38 cellular contexts compared by ENCODE assay signal in the genomic region with DNA sequence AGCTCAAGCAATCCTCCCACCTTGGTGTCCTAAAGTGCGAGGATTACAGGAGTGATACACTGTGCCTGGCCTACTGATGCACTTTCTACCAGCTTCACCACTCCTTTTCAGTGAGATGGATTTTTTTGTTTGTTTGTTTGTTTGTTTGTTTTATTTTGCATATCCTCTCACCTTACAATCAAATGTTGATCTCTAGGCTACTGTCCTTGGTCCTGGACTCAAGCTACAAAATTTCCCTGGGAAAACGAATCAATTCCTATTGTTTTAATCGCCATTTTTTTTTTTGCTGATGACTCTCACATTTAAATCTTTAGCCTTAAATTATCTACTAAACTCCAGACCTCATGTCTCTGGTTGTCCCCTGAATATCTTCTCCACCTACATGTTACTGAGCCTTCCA. TPM values are rescaled to one million over a fixed set of nuclear protein-coding genes. Genes with fewer than 3 reads are reported as not detected.
"Had no signal": no experiment of that assay in that cellular context is flagged by ENCODE, and none has a peak within 500 bp of the region (broad histone marks: within the 10 kb centered on the region; RNA-seq: fewer than 3 reads in every experiment).

No MANE protein-coding gene starts in this region.

- H3K27ac ChIP-seq: adrenal gland, body of pancreas, brain microvascular endothelial cell, breast epithelium, coronary artery, VCaP had no signal

- H3K4me3 Mint-ChIP-seq: activated B cell treated with CpG ODN at 0.5 μM for 24 hours; activated CD4-positive, alpha-beta memory T cell treated with anti-CD3 and anti-CD28 coated beads for 36 hours; activated CD4-positive, alpha-beta T cell treated with anti-CD3 and anti-CD28 coated beads, Interleukin-2, amount 10 ng/mL, durations not matched to agents 24 days and 14 days; activated CD8-positive, alpha-beta T cell treated with anti-CD3 and anti-CD28 coated beads for 36 hours; activated naive CD4-positive, alpha-beta T cell treated with anti-CD3 and anti-CD28 coated beads for 36 hours; activated naive CD8-positive, alpha-beta T cell treated with anti-CD3 and anti-CD28 coated beads for 36 hours; activated T-cell treated with anti-CD3 and anti-CD28 coated beads, Interleukin-2, amount 50 U/mL, for 4 hours; activated T-cell treated with anti-CD3 and anti-CD28 coated beads, Interleukin-2, amount 50 U/mL, for 72 hours; activated T-helper 1 cell treated with anti-CD3 and anti-CD28 coated beads, Interleukin-12 subunit alpha, Interleukin-12 subunit beta, Interleukin-2, Interleukin-4 antibody, amounts not matched to agents 30 ng/mL and 10 ng/mL and 1 ng/mL, durations not matched to agents 14 hours and 24 hours and 36 hours; activated T-helper 17 cell treated with anti-CD3 and anti-CD28 coated beads, Interleukin-2, amount 50 U/mL, for 72 hours; T-helper 2 cell treated with Interferon-gamma antibody and Interleukin-4, amounts not matched to agents 5 μg/mL and 100 μg/mL, for 36 hours had no signal

- H3K36me3 Mint-ChIP-seq: activated CD4-positive, alpha-beta memory T cell treated with anti-CD3 and anti-CD28 coated beads for 36 hours; activated naive CD8-positive, alpha-beta T cell treated with anti-CD3 and anti-CD28 coated beads for 36 hours had no signal

- H3K27me3 ChIP-seq: body of pancreas had no signal

- DNase-seq: activated B cell treated with CpG ODN at 0.5 μM for 24 hours; activated CD4-positive, alpha-beta memory T cell treated with anti-CD3 and anti-CD28 coated beads for 36 hours; activated CD4-positive, alpha-beta T cell treated with anti-CD3 and anti-CD28 coated beads for 4 hours; activated CD4-positive, alpha-beta T cell treated with anti-CD3 and anti-CD28 coated beads, Interleukin-2, amount 10 ng/mL, durations not matched to agents 24 days and 14 days; activated CD4-positive, alpha-beta T cell treated with anti-CD3 and anti-CD28 coated beads, Interleukin-2, amount 50 U/mL, for 1 hour; activated CD4-positive, alpha-beta T cell treated with anti-CD3 and anti-CD28 coated beads, Interleukin-2, amount 50 U/mL, for 4 hours; activated CD4-positive, CD25-positive, alpha-beta regulatory T cell treated with anti-CD3 and anti-CD28 coated beads, Interleukin-2, amount 50 U/mL, for 72 hours; activated CD8-positive, alpha-beta memory T cell treated with anti-CD3 and anti-CD28 coated beads, Interleukin-2, amount 50 U/mL, for 4 hours; activated CD8-positive, alpha-beta T cell treated with anti-CD3 and anti-CD28 coated beads for 36 hours; activated effector memory CD4-positive, alpha-beta T cell treated with anti-CD3 and anti-CD28 coated beads, Interleukin-2, amount 50 U/mL, for 16 hours; activated gamma-delta T cell treated with Interleukin-2 at 50 U/mL for 16 hours; activated naive CD4-positive, alpha-beta T cell; activated naive CD4-positive, alpha-beta T cell treated with anti-CD3 and anti-CD28 coated beads for 36 hours; activated naive CD4-positive, alpha-beta T cell treated with anti-CD3 and anti-CD28 coated beads, Interleukin-2, amount 50 U/mL, for 16 hours; activated naive CD8-positive, alpha-beta T cell treated with anti-CD3 and anti-CD28 coated beads for 36 hours; activated T-cell treated with anti-CD3 and anti-CD28 coated beads for 4 hours; activated T-cell treated with anti-CD3 and anti-CD28 coated beads, Interleukin-2, amount 50 U/mL, for 1 hour; activated T-cell treated with anti-CD3 and anti-CD28 coated beads, Interleukin-2, amount 50 U/mL, for 4 hours; activated T-cell treated with anti-CD3 and anti-CD28 coated beads, Interleukin-2, amount 50 U/mL, for 72 hours; adrenal gland; amniotic stem cell; aorta; body of pancreas; brain microvascular endothelial cell; central memory CD4-positive, alpha-beta T cell; T-helper 9 cell had no signal

- ATAC-seq: activated CD8-positive, alpha-beta T cell treated with anti-CD3 and anti-CD28 coated beads for 36 hours; activated naive CD4-positive, alpha-beta T cell treated with anti-CD3 and anti-CD28 coated beads, Interleukin-2, amount 50 U/mL, for 72 hours; activated T-cell treated with anti-CD3 and anti-CD28 coated beads, Interleukin-2, amount 50 U/mL, for 4 hours; activated T-cell treated with anti-CD3 and anti-CD28 coated beads, Interleukin-2, amount 50 U/mL, for 72 hours; activated T-helper 17 cell treated with anti-CD3 and anti-CD28 coated beads, Interleukin-2, amount 50 U/mL, for 72 hours; body of pancreas had no signal

- H3K4me3 ChIP-seq: adrenal gland, body of pancreas, breast epithelium, coronary artery had no signal

- H3K27ac Mint-ChIP-seq: activated B cell treated with CpG ODN at 0.5 μM for 24 hours; activated CD4-positive, alpha-beta memory T cell treated with anti-CD3 and anti-CD28 coated beads for 36 hours; activated CD4-positive, alpha-beta T cell treated with anti-CD3 and anti-CD28 coated beads, Interleukin-2, amount 10 ng/mL, durations not matched to agents 24 days and 14 days; activated CD8-positive, alpha-beta T cell treated with anti-CD3 and anti-CD28 coated beads for 36 hours; activated naive CD4-positive, alpha-beta T cell treated with anti-CD3 and anti-CD28 coated beads for 36 hours; activated naive CD4-positive, alpha-beta T cell treated with anti-CD3 and anti-CD28 coated beads, Interleukin-2, amount 50 U/mL, for 72 hours; activated naive CD8-positive, alpha-beta T cell treated with anti-CD3 and anti-CD28 coated beads for 36 hours; activated T-cell treated with anti-CD3 and anti-CD28 coated beads, Interleukin-2, amount 50 U/mL, for 72 hours; activated T-helper 1 cell treated with anti-CD3 and anti-CD28 coated beads, Interleukin-12 subunit alpha, Interleukin-12 subunit beta, Interleukin-2, Interleukin-4 antibody, amounts not matched to agents 30 ng/mL and 10 ng/mL and 1 ng/mL, durations not matched to agents 14 hours and 24 hours and 36 hours; activated T-helper 17 cell treated with anti-CD3 and anti-CD28 coated beads, Interleukin-2, amount 50 U/mL, for 72 hours; T-helper 2 cell treated with Interferon-gamma antibody and Interleukin-4, amounts not matched to agents 5 μg/mL and 100 μg/mL, for 36 hours had no signal

- H3K9me3 ChIP-seq: adrenal gland, body of pancreas, breast epithelium had no signal

- FAIRE-seq: astrocyte, colon, TTC549 had no signal

- H3K4me1 ChIP-seq: breast epithelium had no signal

- H3K9me3 Mint-ChIP-seq: activated B cell treated with CpG ODN at 0.5 μM for 24 hours; activated CD4-positive, alpha-beta memory T cell treated with anti-CD3 and anti-CD28 coated beads for 36 hours; activated CD4-positive, alpha-beta T cell treated with anti-CD3 and anti-CD28 coated beads, Interleukin-2, amount 10 ng/mL, durations not matched to agents 24 days and 14 days; activated CD8-positive, alpha-beta T cell treated with anti-CD3 and anti-CD28 coated beads for 36 hours; activated naive CD4-positive, alpha-beta T cell treated with anti-CD3 and anti-CD28 coated beads for 36 hours; activated naive CD4-positive, alpha-beta T cell treated with anti-CD3 and anti-CD28 coated beads, Interleukin-2, amount 50 U/mL, for 72 hours; activated naive CD8-positive, alpha-beta T cell treated with anti-CD3 and anti-CD28 coated beads for 36 hours; activated T-cell treated with anti-CD3 and anti-CD28 coated beads, Interleukin-2, amount 50 U/mL, for 4 hours; activated T-cell treated with anti-CD3 and anti-CD28 coated beads, Interleukin-2, amount 50 U/mL, for 72 hours; activated T-helper 1 cell treated with anti-CD3 and anti-CD28 coated beads, Interleukin-12 subunit alpha, Interleukin-12 subunit beta, Interleukin-2, Interleukin-4 antibody, amounts not matched to agents 30 ng/mL and 10 ng/mL and 1 ng/mL, durations not matched to agents 14 hours and 24 hours and 36 hours; activated T-helper 17 cell treated with anti-CD3 and anti-CD28 coated beads, Interleukin-2, amount 50 U/mL, for 72 hours; T-helper 2 cell treated with Interferon-gamma antibody and Interleukin-4, amounts not matched to agents 5 μg/mL and 100 μg/mL, for 36 hours had no signal

- H3K36me3 ChIP-seq: adrenal gland, brain microvascular endothelial cell, breast epithelium had no signal

RNA-seq across cellular contexts. Expression of a gene that starts 3.5 kb away (rescaled TPM):
- total RNA-seq: activated B cell treated with CpG ODN at 0.5 μM for 24 hours; activated CD4-positive, alpha-beta memory T cell treated with anti-CD3 and anti-CD28 coated beads for 36 hours; activated CD4-positive, alpha-beta T cell treated with anti-CD3 and anti-CD28 coated beads, Interleukin-2, amount 10 ng/mL, durations not matched to agents 24 days and 14 days; activated CD8-positive, alpha-beta memory T cell treated with anti-CD3 and anti-CD28 coated beads for 36 hours; activated CD8-positive, alpha-beta T cell treated with anti-CD3 and anti-CD28 coated beads for 36 hours; activated naive CD4-positive, alpha-beta T cell treated with anti-CD3 and anti-CD28 coated beads for 36 hours; activated naive CD4-positive, alpha-beta T cell treated with anti-CD3 and anti-CD28 coated beads, Interleukin-2, amount 50 U/mL, for 72 hours; activated naive CD8-positive, alpha-beta T cell treated with anti-CD3 and anti-CD28 coated beads for 36 hours; activated T-cell treated with anti-CD3 and anti-CD28 coated beads, Interleukin-2, amount 50 U/mL, for 4 hours; activated T-cell treated with anti-CD3 and anti-CD28 coated beads, Interleukin-2, amount 50 U/mL, for 72 hours; activated T-helper 1 cell treated with anti-CD3 and anti-CD28 coated beads, Interleukin-12 subunit alpha, Interleukin-12 subunit beta, Interleukin-2, Interleukin-4 antibody, amounts not matched to agents 30 ng/mL and 10 ng/mL and 1 ng/mL, durations not matched to agents 14 hours and 24 hours and 36 hours; activated T-helper 17 cell treated with anti-CD3 and anti-CD28 coated beads, Interleukin-2, amount 50 U/mL, for 72 hours; aorta; astrocyte; body of pancreas; breast epithelium; cardiac septum had no signal
